24 cellular contexts compared by ENCODE assay signal in genomic region chr10:52874541-52874940, GRCh38.
"Had no signal": no experiment of that assay in that cellular context is flagged by ENCODE, and none has a peak within 500 bp of the region (broad histone marks: within the 10 kb centered on the region; RNA-seq: fewer than 3 reads in every experiment).

No MANE protein-coding gene starts in this region.

- H3K79me2 ChIP-seq: hepatocyte had no signal

- FAIRE-seq: pancreas had no signal

- H2AFZ ChIP-seq: hepatocyte had no signal

- H3K27ac ChIP-seq: colonic mucosa, epithelial cell of prostate, foreskin keratinocyte, gastroesophageal sphincter, hepatocyte, lower lobe of right lung, neutrophil, pancreas, stomach, thyroid gland had no signal

- H3K36me3 ChIP-seq: colonic mucosa, gastroesophageal sphincter, heart left ventricle, lower lobe of right lung, neutrophil, pancreas, right atrium auricular region, stomach, thyroid gland had no signal

- ATAC-seq: esophagus mucosa; gastroesophageal sphincter; left colon; lower lobe of right lung; natural killer cell; pancreas; sciatic nerve; stimulated activated effector memory CD8-positive, alpha-beta T cell treated with anti-CD3 and anti-CD28 coated beads, Interleukin-12 subunit alpha, Interleukin-12 subunit beta, amount 100 ng/mL, for 72 hours had no signal

- H3K27me3 ChIP-seq: colonic mucosa, foreskin keratinocyte, gastroesophageal sphincter, heart left ventricle, hepatocyte, neutrophil, pancreas, right atrium auricular region, stomach, thyroid gland had no signal

- H3K4me3 ChIP-seq: colonic mucosa, gastroesophageal sphincter, heart left ventricle, hepatocyte, lower lobe of right lung, pancreas, right atrium auricular region, stomach, thyroid gland had no signal

- H3K4me2 ChIP-seq: hepatocyte had no signal

- H3K9me3 ChIP-seq: colonic mucosa, gastroesophageal sphincter, heart left ventricle, lower lobe of right lung, neutrophil, pancreas, right atrium auricular region, stomach, thyroid gland had no signal

- H3K4me1 ChIP-seq: colonic mucosa, gastroesophageal sphincter, lower lobe of right lung, pancreas had no signal

- DNase-seq: colonic mucosa; effector CD8-positive, alpha-beta T cell; endodermal cell; heart left ventricle; left colon; left ventricle myocardium superior; lower lobe of right lung; natural killer cell; pancreas; stimulated activated CD4-positive, alpha-beta T cell treated with anti-CD3 and anti-CD28 coated beads, Interleukin-2, amount 100 ng/mL, for 24 hours; stimulated activated CD4-positive, alpha-beta T cell treated with anti-CD3 and anti-CD28 coated beads, Interleukin-4, amount 100 ng/mL, for 24 hours; stimulated activated naive CD4-positive, alpha-beta T cell treated with Interleukin-2 at 50 U/mL for 16 hours; stomach; thyroid gland; trophoblast cell had no signal
